10 cellular contexts compared by ENCODE assay signal in genomic region chr13:99067160-99067985, GRCh38.
A peak's percentile ranks its signal among the peaks of the same experiment; 100 is the strongest.
DNase-seq lines count a peak whose midpoint lies in the region; ATAC-seq, FAIRE-seq and TF ChIP-seq lines count a peak whose summit lies in the region.
"Had no signal": no experiment of that assay in that cellular context is flagged by ENCODE, and none has a peak within 500 bp of the region (broad histone marks: within the 10 kb centered on the region; RNA-seq: fewer than 3 reads in every experiment).

No MANE protein-coding gene starts in this region.

- TF ChIP-seq CTCF in cardiac fibroblast (IDR thresholded peaks at IDR 0.05; ENCODE audit: low read depth, low read length) (no peak), nephron progenitor cell (IDR thresholded peaks at IDR 0.05) (no peak)

- H3K79me2 ChIP-seq in mesendoderm (ENCODE audit: control insufficient read depth, insufficient read depth, low read length) = no peaks in the 10 kb centered on the region

- no peak overlapping the region for H3K56ac ChIP-seq in mesendoderm (ENCODE audit: low read length)

- ATAC-seq in CD4-positive, CD25-positive, alpha-beta regulatory T cell (ENCODE audit: low read depth in 2 of 2) = no peak
- no peak for ATAC-seq in HG03025 (IDR thresholded peaks at IDR 0.05; ENCODE audit: low FRiP score, unreplicated experiment)

- H3K9me3 ChIP-seq in CD4-positive, CD25-positive, alpha-beta regulatory T cell (ENCODE audit: control insufficient read depth in 2 of 2, low read length in 2 of 2) = no peaks in the 10 kb centered on the region

- peaks cover 25% of the 10 kb centered on the region for H3K36me3 Mint-ChIP-seq in CD4-positive, CD25-positive, alpha-beta regulatory T cell
- H3K36me3 Mint-ChIP-seq in nephron progenitor cell (ENCODE audit: low read depth) = peaks cover 6% of the 10 kb centered on the region

- H3K4me2 ChIP-seq in mesendoderm (ENCODE audit: low read length) = no peak overlapping the region

- H3K4ac ChIP-seq in mesendoderm (ENCODE audit: low read depth, low read length) = no peak overlapping the region

- peaks cover 15% of the 10 kb centered on the region for H3K4me1 ChIP-seq in CD4-positive, CD25-positive, alpha-beta regulatory T cell (ENCODE audit: control insufficient read depth, insufficient read depth, low read length, poor library complexity, severe bottlenecking)
- no peaks in the 10 kb centered on the region for H3K4me1 ChIP-seq in mesendoderm (ENCODE audit: control insufficient read depth, low read depth, low read length)

- H3K23ac ChIP-seq in mesendoderm (ENCODE audit: low read length) = no peak overlapping the region

- H3K9ac ChIP-seq in mesendoderm (ENCODE audit: low read length) = no peak overlapping the region

- no peak overlapping the region for H2AK5ac ChIP-seq in mesendoderm (ENCODE audit: low read length)

- no peak overlapping the region for H3K18ac ChIP-seq in mesendoderm (ENCODE audit: low read length)

- H3K27me3 Mint-ChIP-seq in CD4-positive, CD25-positive, alpha-beta regulatory T cell = no peaks in the 10 kb centered on the region
- peaks cover 6% of the 10 kb centered on the region for H3K27me3 Mint-ChIP-seq in nephron progenitor cell (ENCODE audit: low read depth, poor library complexity)

- H3K36me3 ChIP-seq in CD4-positive, CD25-positive, alpha-beta regulatory T cell (ENCODE audit: control insufficient read depth, insufficient read depth, low read length) = peaks cover 4% of the 10 kb centered on the region
- H3K36me3 ChIP-seq in mesendoderm (ENCODE audit: control insufficient read depth, insufficient read depth, low read length) = no peaks in the 10 kb centered on the region

- H3K27ac ChIP-seq in CD4-positive, CD25-positive, alpha-beta regulatory T cell (ENCODE audit: insufficient read depth, low read length, poor library complexity, severe bottlenecking) = no peak overlapping the region
- peak overlapping the region; percentile 43 for H3K27ac ChIP-seq in mesendoderm (ENCODE audit: low read depth, low read length)

- no peak overlapping the region for H4K8ac ChIP-seq in mesendoderm (ENCODE audit: low read depth, low read length)

- no peak overlapping the region for H2BK120ac ChIP-seq in mesendoderm (ENCODE audit: low read depth, low read length)

- peaks cover 0 to 2% (median 0%) of the 10 kb centered on the region in 7 donors for H3K9me3 Mint-ChIP-seq in CD4-positive, CD25-positive, alpha-beta regulatory T cell
- H3K9me3 Mint-ChIP-seq in nephron progenitor cell = peaks cover 13% of the 10 kb centered on the region

- no peak overlapping the region for H2BK15ac ChIP-seq in mesendoderm (replicated peaks; ENCODE audit: low read depth)

- WGBS in mesendoderm (ENCODE audit: extremely low coverage, insufficient coverage, low lambda C conversion rate) = no CpG with 5 or more reads among the region's 1 CpG

- DNase-seq in CD4-positive, CD25-positive, alpha-beta regulatory T cell = no peak
- DNase-seq in LoVo (ENCODE audit: low spot score) (peak; percentile 10), cardiac fibroblast (ENCODE audit: low read depth in 2 of 2) (peak; percentile 25 to 91), mesendoderm (peak; percentile 92), nephron progenitor cell (no peak), GM12891 (ENCODE audit: insufficient read length, low spot score) (no peak), iPS-NIHi7 (ENCODE audit: extremely low spot score) (no peak)
- DNase-seq: stimulated activated CD4-positive, alpha-beta T cell treated with anti-CD3 and anti-CD28 coated beads, Interleukin-4, amount 100 ng/mL, for 24 hours had no signal

- no peaks in the 10 kb centered on the region for H3K27me3 ChIP-seq in CD4-positive, CD25-positive, alpha-beta regulatory T cell (ENCODE audit: control insufficient read depth, insufficient read depth, low read length)
- H3K27me3 ChIP-seq in mesendoderm (ENCODE audit: insufficient read depth, low read length, poor library complexity) = no peaks in the 10 kb centered on the region

- H3K4me3 ChIP-seq in CD4-positive, CD25-positive, alpha-beta regulatory T cell (ENCODE audit: low read depth, low read length) = no peak overlapping the region
- H3K4me3 ChIP-seq in cardiac fibroblast (replicated peaks in 1 of 2; ENCODE audit: low read depth in 2 of 2, low read length in 2 of 2) (no peak overlapping the region), mesendoderm (ENCODE audit: low read length) (no peak overlapping the region)

- H3K4me1 Mint-ChIP-seq in CD4-positive, CD25-positive, alpha-beta regulatory T cell = peaks cover 50 to 74% (median 62%) of the 10 kb centered on the region in 4 donors
- peaks cover 50% of the 10 kb centered on the region for H3K4me1 Mint-ChIP-seq in nephron progenitor cell

- H2BK5ac ChIP-seq in mesendoderm (ENCODE audit: low read length) = no peak overlapping the region

- H4K5ac ChIP-seq in mesendoderm (ENCODE audit: low read length) = no peak overlapping the region

- H3K79me1 ChIP-seq in mesendoderm (ENCODE audit: low read length) = no peaks in the 10 kb centered on the region

- no peak for FAIRE-seq in GM12891 (lab: Jason Lieb, UNC)
- FAIRE-seq: G401.6 had no signal

- peak overlapping the region in 3 of 4 donors; percentile 35 to 74 (median 66) for H3K4me3 Mint-ChIP-seq in CD4-positive, CD25-positive, alpha-beta regulatory T cell
- no peak overlapping the region for H3K4me3 Mint-ChIP-seq in nephron progenitor cell

- no peak for TF ChIP-seq POLR2A in GM12891 (IDR thresholded peaks at IDR 0.05; ENCODE audit: low read depth, low read length)

- H3K27ac Mint-ChIP-seq in CD4-positive, CD25-positive, alpha-beta regulatory T cell = peak overlapping the region; percentile 45 to 87 (median 75)
- H3K27ac Mint-ChIP-seq in nephron progenitor cell = no peak overlapping the region

TF ChIP-seq in GM12891, 5 proteins besides CTCF, POLR2A, EP300 and RAD21:
- no peak for TF ChIP-seq SPI1 (IDR thresholded peaks at IDR 0.05; ENCODE audit: low read depth, low read length)
- TF ChIP-seq TAF1 (IDR thresholded peaks at IDR 0.05; ENCODE audit: low read depth, low read length) = no peak
- no peak for TF ChIP-seq PAX5 (IDR thresholded peaks at IDR 0.05; ENCODE audit: insufficient read depth, low read length, severe bottlenecking)
- TF ChIP-seq POLR2AphosphoS5 (IDR thresholded peaks at IDR 0.05; ENCODE audit: low read depth, low read length) = no peak
- no peak for TF ChIP-seq POU2F2 (IDR thresholded peaks at IDR 0.05; ENCODE audit: low read depth, low read length)
TF ChIP-seq in GM12891: peak in this region for 0.

Comparison
In these comparisons a context has a peak if more than half of its experiments do, and no peak if none do; other contexts are left out.
1. DNase-seq: peak in LoVo (single experiment), cardiac fibroblast (2 of 2) and mesendoderm (single experiment); none in CD4-positive, CD25-positive, alpha-beta regulatory T cell (0 of 3), nephron progenitor cell (single experiment), GM12891 (single experiment) and iPS-NIHi7 (single experiment).